Comparison of ENCODE assay signal across 18 cellular contexts in genomic region chr14:96065661-96066459, GRCh38. TPM values are rescaled to one million over a fixed set of nuclear protein-coding genes. Genes with fewer than 3 reads are reported as not detected.
DNase-seq lines count a peak whose midpoint lies in the region; TF ChIP-seq lines count a peak whose summit lies in the region.
"Had no signal": no experiment of that assay in that cellular context is flagged by ENCODE, and none has a peak within 500 bp of the region (broad histone marks: within the 10 kb centered on the region; RNA-seq: fewer than 3 reads in every experiment).

No MANE protein-coding gene starts in this region.

- DNase-seq in mesenteric fat pad (ENCODE audit: low spot score): peak; percentile 45
- DNase-seq in NCI-H1436 treated with DMSO at 0.1 percent for 48 hours (lab: John Stamatoyannopoulos, UW): no peak
- DNase-seq in NCI-H345 treated with DMSO at 0.1 percent for 48 hours (lab: John Stamatoyannopoulos, UW; ENCODE audit: unreplicated experiment): no peak
- DNase-seq in GM10266 (ENCODE audit: extremely low spot score): no peak
- no peak for DNase-seq in stimulated activated CD4-positive, alpha-beta T cell treated with anti-CD3 and anti-CD28 coated beads, Interleukin-4, amount 100 ng/mL, for 24 hours
- DNase-seq: activated CD4-positive, CD25-positive, alpha-beta regulatory T cell; activated naive CD4-positive, alpha-beta T cell; dermis blood vessel endothelial cell; DMS 273 treated with DMSO at 0.1 percent for 48 hours; erythroblast; NCI-H2081; occipital lobe; stimulated activated CD4-positive, alpha-beta T cell treated with anti-CD3 and anti-CD28 coated beads, Interleukin-2, amount 100 ng/mL, for 48 hours; stimulated activated CD8-positive, alpha-beta memory T cell treated with anti-CD3 and anti-CD28 coated beads, Interleukin-4, amount 100 ng/mL, for 48 hours had no signal

- peak overlapping the region in 6 of 11 experiments; percentile 18 to 46 (median 30); a peak in 6 of 22 replicates for H3K9ac ChIP-seq in BLaER1 treated with 17β-estradiol and CSF1 and Interleukin-3, amounts not matched to agents 10 nM and 100 nM
- peak overlapping the region; percentile 12; the same call in 1 of the 2 replicates for H3K9ac ChIP-seq in KMS-11

- H3K27me3 ChIP-seq in BLaER1 treated with 17β-estradiol and CSF1 and Interleukin-3, amounts not matched to agents 10 nM and 100 nM: no peaks in the 10 kb centered on the region
- no peaks in the 10 kb centered on the region for H3K27me3 ChIP-seq in KMS-11 (ENCODE audit: insufficient read depth, low read depth)

- H3K27ac ChIP-seq in BLaER1 treated with 17β-estradiol and CSF1 and Interleukin-3, amounts not matched to agents 10 nM and 100 nM: peak overlapping the region in 8 of 11 experiments; percentile 9 to 60 (median 44); a peak in 11 of 22 replicates
- H3K27ac ChIP-seq in KMS-11: peak overlapping the region; percentile 47
- H3K27ac ChIP-seq: thoracic aorta had no signal

- peak overlapping the region; percentile 30 to 87 (median 74); a peak in 20 of 22 replicates for H3K4me2 ChIP-seq in BLaER1 treated with 17β-estradiol and CSF1 and Interleukin-3, amounts not matched to agents 10 nM and 100 nM
- peak overlapping the region; percentile 63 for H3K4me2 ChIP-seq in KMS-11

- no peak overlapping the region for H3K4me3 Mint-ChIP-seq in brain

- H3K36me3 Mint-ChIP-seq in brain: peaks cover 31% of the 10 kb centered on the region

- peaks cover 0 to 1% (median 0%) of the 10 kb centered on the region in 5 experiments for H3K9me3 Mint-ChIP-seq in brain

- no peaks in the 10 kb centered on the region for H3K79me2 ChIP-seq in KMS-11 (ENCODE audit: insufficient read depth, low read depth)

- H3K27ac Mint-ChIP-seq in brain: peak overlapping the region in 4 of 5 experiments; percentile 53 to 91 (median 68)

- peaks cover 5 to 41% (median 18%) of the 10 kb centered on the region in 11 experiments; a peak in 18 of 22 replicates for H3K36me3 ChIP-seq in BLaER1 treated with 17β-estradiol and CSF1 and Interleukin-3, amounts not matched to agents 10 nM and 100 nM
- no peaks in the 10 kb centered on the region for H3K36me3 ChIP-seq in KMS-11 (ENCODE audit: insufficient read depth)
- H3K36me3 ChIP-seq: thoracic aorta had no signal

- TF ChIP-seq CTCF in KMS-11 (conservative IDR thresholded peaks at IDR 0.05; ENCODE audit: low read depth, low read length): no peak
- no peak for TF ChIP-seq CTCF in brain (conservative IDR thresholded peaks at IDR 0.05)
- no peak for TF ChIP-seq CTCF in GM10266 (IDR thresholded peaks at IDR 0.05; ENCODE audit: control insufficient read depth, insufficient read depth, low read depth, missing control alignments)

- H3K27me3 Mint-ChIP-seq in brain: no peaks in the 10 kb centered on the region

- peaks cover 66% of the 10 kb centered on the region for H3K4me1 Mint-ChIP-seq in brain

- peaks cover 0 to 32% (median 8%) of the 10 kb centered on the region in 11 experiments; a peak in 10 of 22 replicates for H4K20me1 ChIP-seq in BLaER1 treated with 17β-estradiol and CSF1 and Interleukin-3, amounts not matched to agents 10 nM and 100 nM
- H4K20me1 ChIP-seq in KMS-11 (ENCODE audit: insufficient read depth): no peaks in the 10 kb centered on the region

- 0 out of 20 replicates have a peak overlapping the region, but pooled peaks of 1 of the 10 experiments have one; percentile 25 for H3K4me3 ChIP-seq in BLaER1 treated with 17β-estradiol and CSF1 and Interleukin-3, amounts not matched to agents 10 nM and 100 nM
- H3K4me3 ChIP-seq in KMS-11 (IDR thresholded peaks at IDR 0.05; ENCODE audit: insufficient read depth, low read depth, low read length): no peak overlapping the region
- H3K4me3 ChIP-seq: thoracic aorta had no signal

- H3K9me3 ChIP-seq in BLaER1 treated with 17β-estradiol and CSF1 and Interleukin-3, amounts not matched to agents 10 nM and 100 nM (replicated peaks in 1 of 11): peaks cover 0 to 11% (median 6%) of the 10 kb centered on the region in 11 experiments; a peak in 11 of 22 replicates
- H3K9me3 ChIP-seq: thoracic aorta had no signal

- H2AFZ ChIP-seq in KMS-11 (ENCODE audit: low read depth): no peak overlapping the region

- peaks cover 19 to 48% (median 23%) of the 10 kb centered on the region in 10 experiments; a peak in 19 of 20 replicates for H3K4me1 ChIP-seq in BLaER1 treated with 17β-estradiol and CSF1 and Interleukin-3, amounts not matched to agents 10 nM and 100 nM
- H3K4me1 ChIP-seq in KMS-11 (ENCODE audit: low read depth, poor library complexity, severe bottlenecking): peaks cover 22% of the 10 kb centered on the region

RNA-seq across cellular contexts. Expression of gene C14orf132, which starts 26.7 kb away (rescaled TPM):
- polyA plus RNA-seq in brain (ENCODE audit: insufficient read depth, low read depth, low replicate concordance): 69.2 TPM
- total RNA-seq in mesenteric fat pad: 2.7 TPM
